Comparison of ENCODE assay signal across 8 cellular contexts in genomic region chr7:100167912-100168323, GRCh38. TPM values are rescaled to one million over a fixed set of nuclear protein-coding genes. Genes with fewer than 3 reads are reported as not detected.
DNase-seq lines count a peak whose midpoint lies in the region; ATAC-seq and TF ChIP-seq lines count a peak whose summit lies in the region.

No MANE protein-coding gene starts in this region.

- WGBS in ovary, 3 donors: 2 to 4% (median 3%) methylated on average over 11 of the region's 11 CpGs

- DNase-seq in GM20000 (ENCODE audit: low spot score) (peak; percentile 39), fibroblast of the aortic adventitia (ENCODE audit: low read depth) (peak; percentile 25), ovary (peak in 4 of 5 donors; percentile 36 to 53 (median 47)), NCI-H446 (lab: John Stamatoyannopoulos, UW) (no peak), NCI-H2196 (lab: John Stamatoyannopoulos, UW; ENCODE audit: unreplicated experiment) (no peak), NCI-H510A treated with DMSO at 0.1 percent for 48 hours (lab: John Stamatoyannopoulos, UW) (no peak)

- TF ChIP-seq EP300 in ovary (IDR thresholded peaks at IDR 0.05): no peak

- no peak for TF ChIP-seq POLR2A in ovary (IDR thresholded peaks at IDR 0.05)

- no peaks in the 10 kb centered on the region for H3K36me3 ChIP-seq in ovary

- ATAC-seq in SK-N-SH treated with all-trans-retinoic acid at 6 μM for 48 hours (peak; percentile 56), HG02623 (IDR thresholded peaks at IDR 0.05; ENCODE audit: unreplicated experiment) (no peak)

- intact Hi-C loops in ovary (cut with DNase I): no loop called here

- H3K27me3 ChIP-seq in ovary: no peaks in the 10 kb centered on the region

- TF ChIP-seq CTCF in GM20000 (IDR thresholded peaks at IDR 0.05; ENCODE audit: extremely low read depth, missing control alignments) (no peak), fibroblast of the aortic adventitia (IDR thresholded peaks at IDR 0.05; ENCODE audit: insufficient read depth, low read length) (no peak), ovary (IDR thresholded peaks at IDR 0.05) (no peak)

- H3K27ac ChIP-seq in ovary: peak overlapping the region in 1 of 2 donors; percentile 59

- no peaks in the 10 kb centered on the region for H3K9me3 ChIP-seq in ovary

- H3K4me1 ChIP-seq in ovary (ENCODE audit: insufficient read depth): peaks cover 6% of the 10 kb centered on the region

- H3K4me3 ChIP-seq in fibroblast of the aortic adventitia (ENCODE audit: low read depth, low read length) (peak overlapping the region; percentile 67), ovary (peak overlapping the region; percentile 43)

TF ChIP-seq in SK-N-SH treated with all-trans-retinoic acid at 6 μM for 48 hours, 23 proteins besides CTCF, POLR2A, EP300 and RAD21:
- TF ChIP-seq TSHZ2 (CRISPR knock-in tag; IDR thresholded peaks at IDR 0.05) (no peak), TCF4 (CRISPR knock-in tag; IDR thresholded peaks at IDR 0.05; ENCODE audit: borderline replicate concordance) (no peak), ESRRG (CRISPR knock-in tag; IDR thresholded peaks at IDR 0.05) (no peak), ARNTL (CRISPR knock-in tag; IDR thresholded peaks at IDR 0.05; ENCODE audit: borderline replicate concordance, low read depth) (no peak), CREB5 (CRISPR knock-in tag; IDR thresholded peaks at IDR 0.05; ENCODE audit: low read depth) (no peak), PATZ1 (CRISPR knock-in tag; IDR thresholded peaks at IDR 0.05; ENCODE audit: borderline replicate concordance) (no peak), SNAI2 (CRISPR knock-in tag; IDR thresholded peaks at IDR 0.05) (no peak), CSRNP3 (CRISPR knock-in tag; IDR thresholded peaks at IDR 0.05) (no peak), GLIS3 (CRISPR knock-in tag; IDR thresholded peaks at IDR 0.05) (no peak), PPARA (CRISPR knock-in tag; IDR thresholded peaks at IDR 0.05; ENCODE audit: borderline replicate concordance) (no peak)
TF ChIP-seq in SK-N-SH treated with all-trans-retinoic acid at 6 μM for 48 hours: peak in this region for 0.

RNA-seq across cellular contexts. Expression of gene GAL3ST4, which starts 0.5 kb away (rescaled TPM):
- total RNA-seq in fibroblast of the aortic adventitia (ENCODE audit: low replicate concordance) (4.0 and 9.8 TPM in 2 replicates), ovary (10 to 100 TPM in 2 of 7 donors, 1 to 10 TPM in 5; 3.1 to 16.3 (median 7.4) TPM)
- polyA plus RNA-seq in ovary: 10 to 100 TPM in 1 of 2 donors, 1 to 10 TPM in 1; 4.3 to 10.6 TPM

RNA-seq across cellular contexts. Expression of gene GPC2, which starts 9.3 kb away (rescaled TPM):
- total RNA-seq in fibroblast of the aortic adventitia (ENCODE audit: low replicate concordance): 1.2 and 4.5 TPM in 2 replicates
- total RNA-seq in ovary: 1 to 10 TPM; 2.0 to 5.6 (median 3.1) TPM
- polyA plus RNA-seq in ovary: 1 to 10 TPM in 1 of 2 donors, under 1 TPM in 1; 0.25 to 2.9 TPM

RNA-seq across cellular contexts. Expression of gene TRAPPC14, which starts 9.4 kb away (rescaled TPM):
- total RNA-seq in fibroblast of the aortic adventitia (ENCODE audit: low replicate concordance) (3.5 and 10.0 TPM in 2 replicates), ovary (10 to 100 TPM in 5 of 7 donors, 1 to 10 TPM in 2; 6.2 to 27.2 (median 14.8) TPM)
- polyA plus RNA-seq in ovary: 1 to 10 TPM; 2.8 to 9.1 TPM

RNA-seq across cellular contexts. Expression of gene STAG3, which starts 9.8 kb away (rescaled TPM):
- total RNA-seq in fibroblast of the aortic adventitia (ENCODE audit: low replicate concordance) (0.90 and 4.8 TPM in 2 replicates), ovary (1 to 10 TPM in 4 of 7 donors, under 1 TPM in 3; 0.66 to 2.8 (median 1.7) TPM)
- polyA plus RNA-seq in ovary: 1 to 10 TPM; 1.9 to 3.2 TPM

RNA-seq across cellular contexts. Expression of gene LAMTOR4, which starts 19.2 kb away (rescaled TPM):
- total RNA-seq in fibroblast of the aortic adventitia (ENCODE audit: low replicate concordance): 82.2 and 316 TPM in 2 replicates
- 100 to 1,000 TPM; 101 to 245 (median 108) TPM for total RNA-seq in ovary
- polyA plus RNA-seq in ovary: 100 to 1,000 TPM in 1 of 2 donors, 10 to 100 TPM in 1; 10.3 to 246 TPM

Comparison
In these comparisons a context has a peak if more than half of its experiments do, and no peak if none do; other contexts are left out.
1. DNase-seq: peak in GM20000 (single experiment), fibroblast of the aortic adventitia (single experiment) and ovary (4 of 5); none in NCI-H446 (0 of 2), NCI-H2196 (single experiment) and NCI-H510A treated with DMSO at 0.1 percent for 48 hours (single experiment).